In the genomic region with DNA sequence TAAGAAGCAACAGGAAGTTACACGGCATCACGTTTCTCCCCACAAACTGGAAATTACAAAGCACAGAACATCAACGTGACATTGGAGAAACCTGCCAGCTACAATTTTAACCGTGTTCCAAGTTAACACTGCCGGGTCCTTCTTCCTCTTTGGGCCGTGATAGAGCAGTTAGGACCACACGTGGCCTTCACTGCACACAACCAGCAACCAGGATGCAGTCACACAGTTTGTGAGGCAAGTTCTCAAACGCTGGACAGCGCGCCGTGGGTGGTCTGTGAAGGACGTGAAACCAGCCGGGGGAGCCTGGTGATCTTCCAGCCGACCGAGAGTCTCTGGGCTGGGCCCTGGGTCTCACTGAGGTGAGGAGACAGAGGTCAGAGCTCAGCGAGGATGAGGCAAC, we compare ENCODE assay signal across 1 cellular context.
TF ChIP-seq lines count a peak whose summit lies in the region.

No MANE protein-coding gene starts in this region.

TF ChIP-seq in IMR-90, 13 proteins besides CTCF, POLR2A, EP300 and RAD21:
- TF ChIP-seq SMC3 (IDR thresholded peaks at IDR 0.05; ENCODE audit: low read depth, low read length), result no peak
- no peak for TF ChIP-seq FOS (IDR thresholded peaks at IDR 0.05; ENCODE audit: low read depth, low read length)
- no peak for TF ChIP-seq CEBPB (IDR thresholded peaks at IDR 0.05; ENCODE audit: low read depth, low read length)
- TF ChIP-seq, protein P1, sequence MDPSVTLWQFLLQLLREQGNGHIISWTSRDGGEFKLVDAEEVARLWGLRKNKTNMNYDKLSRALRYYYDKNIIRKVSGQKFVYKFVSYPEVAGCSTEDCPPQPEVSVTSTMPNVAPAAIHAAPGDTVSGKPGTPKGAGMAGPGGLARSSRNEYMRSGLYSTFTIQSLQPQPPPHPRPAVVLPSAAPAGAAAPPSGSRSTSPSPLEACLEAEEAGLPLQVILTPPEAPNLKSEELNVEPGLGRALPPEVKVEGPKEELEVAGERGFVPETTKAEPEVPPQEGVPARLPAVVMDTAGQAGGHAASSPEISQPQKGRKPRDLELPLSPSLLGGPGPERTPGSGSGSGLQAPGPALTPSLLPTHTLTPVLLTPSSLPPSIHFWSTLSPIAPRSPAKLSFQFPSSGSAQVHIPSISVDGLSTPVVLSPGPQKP (IDR thresholded peaks at IDR 0.05; ENCODE audit: borderline replicate concordance, low read depth, low read length), result no peak
- TF ChIP-seq NFE2L2 (IDR thresholded peaks at IDR 0.05; ENCODE audit: low read depth, low read length), result no peak
- no peak for TF ChIP-seq BHLHE40 (IDR thresholded peaks at IDR 0.05; ENCODE audit: low read depth, low read length)
- no peak for TF ChIP-seq MAZ (IDR thresholded peaks at IDR 0.05; ENCODE audit: borderline replicate concordance, low read depth, low read length)
- TF ChIP-seq, protein P2, sequence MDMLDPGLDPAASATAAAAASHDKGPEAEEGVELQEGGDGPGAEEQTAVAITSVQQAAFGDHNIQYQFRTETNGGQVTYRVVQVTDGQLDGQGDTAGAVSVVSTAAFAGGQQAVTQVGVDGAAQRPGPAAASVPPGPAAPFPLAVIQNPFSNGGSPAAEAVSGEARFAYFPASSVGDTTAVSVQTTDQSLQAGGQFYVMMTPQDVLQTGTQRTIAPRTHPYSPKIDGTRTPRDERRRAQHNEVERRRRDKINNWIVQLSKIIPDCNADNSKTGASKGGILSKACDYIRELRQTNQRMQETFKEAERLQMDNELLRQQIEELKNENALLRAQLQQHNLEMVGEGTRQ (IDR thresholded peaks at IDR 0.05; ENCODE audit: low read depth, low read length), result no peak
- TF ChIP-seq RCOR1 (IDR thresholded peaks at IDR 0.05; ENCODE audit: insufficient replicate concordance, low read length), result no peak
- TF ChIP-seq MAFK (IDR thresholded peaks at IDR 0.05; ENCODE audit: low read depth, low read length), result no peak
- TF ChIP-seq RFX5 (IDR thresholded peaks at IDR 0.05; ENCODE audit: low read depth, low read length), result no peak
- no peak for TF ChIP-seq CHD1 (IDR thresholded peaks at IDR 0.05; ENCODE audit: low read depth, low read length)
- TF ChIP-seq MXI1 (IDR thresholded peaks at IDR 0.05; ENCODE audit: borderline replicate concordance, low read depth, low read length), result no peak
